In genomic region chr6:158870418-158870957, GRCh38 we compare ENCODE assay signal across 8 cellular contexts. TPM values are rescaled to one million over a fixed set of nuclear protein-coding genes. Genes with fewer than 3 reads are reported as not detected.
DNase-seq lines count a peak whose midpoint lies in the region; ATAC-seq and TF ChIP-seq lines count a peak whose summit lies in the region.

No MANE protein-coding gene starts in this region.

- no peaks in the 10 kb centered on the region for H4K20me1 ChIP-seq in SU-DHL-6 (ENCODE audit: low read depth, low read length)

- TF ChIP-seq POLR2A in gastroesophageal sphincter (IDR thresholded peaks at IDR 0.05) (no peak), suprapubic skin (IDR thresholded peaks at IDR 0.05) (no peak), ovary (IDR thresholded peaks at IDR 0.05) (no peak)

- WGBS in gastroesophageal sphincter (ENCODE audit: low coverage in 1 of 2), 2 donors, result 86 to 96% methylated on average over 7 to 9 of the region's 11 CpGs
- 93% methylated on average over 11 of the region's 11 CpGs for WGBS in suprapubic skin
- 93 to 95% (median 94%) methylated on average over 11 of the region's 11 CpGs for WGBS in ovary, 3 donors

- H3K4me2 ChIP-seq in SU-DHL-6 (ENCODE audit: low read depth, low read length, poor library complexity, severe bottlenecking), result peak overlapping the region; percentile 87

- no peaks in the 10 kb centered on the region for H3K79me2 ChIP-seq in SU-DHL-6 (ENCODE audit: insufficient read depth, low read length)

- peak overlapping the region; percentile 64 for H3K9ac ChIP-seq in SU-DHL-6 (ENCODE audit: low read length)

- H3K4me1 ChIP-seq in gastroesophageal sphincter (peaks cover 0 to 16% (median 0%) of the 10 kb centered on the region in 3 donors), suprapubic skin (peaks cover 17% of the 10 kb centered on the region), ovary (ENCODE audit: insufficient read depth) (peaks cover 1% of the 10 kb centered on the region)

- TF ChIP-seq CTCF in AG09309 (IDR thresholded peaks at IDR 0.05; ENCODE audit: control insufficient read depth, insufficient read depth, low read depth, low read length, missing control alignments) (no peak), SU-DHL-6 (IDR thresholded peaks at IDR 0.05; ENCODE audit: insufficient read depth, low read length, poor library complexity, severe bottlenecking) (no peak), gastroesophageal sphincter (IDR thresholded peaks at IDR 0.05) (no peak), suprapubic skin (IDR thresholded peaks at IDR 0.05) (no peak), ovary (IDR thresholded peaks at IDR 0.05) (no peak)

- H3K36me3 ChIP-seq in SU-DHL-6 (ENCODE audit: low read length) (no peaks in the 10 kb centered on the region), gastroesophageal sphincter (no peaks in the 10 kb centered on the region), suprapubic skin (no peaks in the 10 kb centered on the region), ovary (no peaks in the 10 kb centered on the region)

- H3K9me2 ChIP-seq in SU-DHL-6 (replicated peaks; ENCODE audit: insufficient read depth, low read length), result no peaks in the 10 kb centered on the region

- peaks cover 48% of the 10 kb centered on the region for H3F3A ChIP-seq in SU-DHL-6 (ENCODE audit: insufficient read depth)

- H2AFZ ChIP-seq in SU-DHL-6 (ENCODE audit: low read depth, low read length, severe bottlenecking), result no peak overlapping the region

- peak; percentile 8 for ATAC-seq in GM19455 (IDR thresholded peaks at IDR 0.05; ENCODE audit: unreplicated experiment)
- ATAC-seq in gastroesophageal sphincter, result no peak

- intact Hi-C loops in ovary (cut with DNase I), result no loop called here

- DNase-seq in AG09309 (ENCODE audit: low read depth), result no peak
- no peak for DNase-seq in suprapubic skin (ENCODE audit: low spot score in 2 of 2)
- DNase-seq in NCI-H1694 treated with DMSO at 0.1 percent for 48 hours (lab: John Stamatoyannopoulos, UW), result no peak
- no peak for DNase-seq in ovary
- DNase-seq in SW 1271 (lab: John Stamatoyannopoulos, UW), result no peak

- H3K27me3 ChIP-seq in SU-DHL-6 (ENCODE audit: low read length), result no peaks in the 10 kb centered on the region
- no peaks in the 10 kb centered on the region for H3K27me3 ChIP-seq in gastroesophageal sphincter
- H3K27me3 ChIP-seq in suprapubic skin, result no peaks in the 10 kb centered on the region
- H3K27me3 ChIP-seq in ovary, result no peaks in the 10 kb centered on the region

- TF ChIP-seq EP300 in gastroesophageal sphincter (IDR thresholded peaks at IDR 0.05) (no peak), suprapubic skin (IDR thresholded peaks at IDR 0.05) (no peak), ovary (IDR thresholded peaks at IDR 0.05) (no peak)

- H3K4me3 ChIP-seq in AG09309 (ENCODE audit: control insufficient read depth, low read depth, low read length) (peak overlapping the region; percentile 39), SU-DHL-6 (ENCODE audit: insufficient read depth, low read length, poor library complexity, severe bottlenecking) (peak overlapping the region; percentile 43), gastroesophageal sphincter (peak overlapping the region in 1 of 2 donors; percentile 53), suprapubic skin (peak overlapping the region; percentile 42), ovary (no peak overlapping the region)

- H3K27ac ChIP-seq in SU-DHL-6 (ENCODE audit: low read depth, low read length), result peak overlapping the region; percentile 98
- peak overlapping the region; percentile 30 to 91 (median 88) for H3K27ac ChIP-seq in gastroesophageal sphincter
- H3K27ac ChIP-seq in suprapubic skin, result peak overlapping the region; percentile 92
- peak overlapping the region in 1 of 2 donors; percentile 75 for H3K27ac ChIP-seq in ovary

- no peaks in the 10 kb centered on the region for H3K9me3 ChIP-seq in SU-DHL-6 (ENCODE audit: insufficient read depth, low read length)
- H3K9me3 ChIP-seq in gastroesophageal sphincter, result no peaks in the 10 kb centered on the region
- no peaks in the 10 kb centered on the region for H3K9me3 ChIP-seq in suprapubic skin
- H3K9me3 ChIP-seq in ovary, result no peaks in the 10 kb centered on the region

RNA-seq across cellular contexts. Expression of gene EZR, which starts 51.3 kb away (rescaled TPM):
- total RNA-seq in gastroesophageal sphincter (100 to 1,000 TPM in 3 of 4 donors, 10 to 100 TPM in 1; 88.0 to 190 (median 177) TPM), suprapubic skin (100 to 1,000 TPM; 154 to 394 (median 238) TPM), ovary (100 to 1,000 TPM in 4 of 7 donors, 10 to 100 TPM in 3; 39.0 to 214 (median 116) TPM)
- polyA plus RNA-seq in ovary, result 10 to 100 TPM; 45.1 to 85.6 TPM
